ENCODE assay signal across 22 cellular contexts in genomic region chr19:45713141-45713540, GRCh38. TPM values are rescaled to one million over a fixed set of nuclear protein-coding genes. Genes with fewer than 3 reads are reported as not detected.
"Had no signal": no experiment of that assay in that cellular context is flagged by ENCODE, and none has a peak within 500 bp of the region (broad histone marks: within the 10 kb centered on the region; RNA-seq: fewer than 3 reads in every experiment).

No MANE protein-coding gene starts in this region.

- H2AFZ ChIP-seq: neural progenitor cell had no signal

- H3K9ac ChIP-seq: neural progenitor cell had no signal

- H3K4me1 ChIP-seq: neural progenitor cell had no signal

- ATAC-seq: effector memory CD8-positive, alpha-beta T cell; gastrocnemius medialis; heart right ventricle; left lung; lower lobe of right lung; natural killer cell treated with Interleukin-12 subunit alpha and Interleukin-12 subunit beta and Interleukin-15 and Interleukin-18, amount 100 ng/mL, for 72 hours; psoas muscle had no signal

- FAIRE-seq: colon, small intestine, urothelium cell line had no signal

- H3K4me2 ChIP-seq: neural progenitor cell had no signal

- H3K9me3 ChIP-seq: esophagus muscularis mucosa, gastrocnemius medialis, heart right ventricle, left lung, lower lobe of right lung, psoas muscle had no signal

- DNase-seq: cerebellar nuclear complex; effector memory CD8-positive, alpha-beta T cell; gastrocnemius medialis; heart right ventricle; islet precursor cell; lower lobe of right lung; midbrain; occipital lobe; psoas muscle; retina; small intestine; stimulated activated CD4-positive, alpha-beta T cell treated with anti-CD3 and anti-CD28 coated beads, Interleukin-12 subunit alpha, Interleukin-12 subunit beta, amount 100 ng/mL, for 4 hours; stimulated activated CD4-positive, alpha-beta T cell treated with anti-CD3 and anti-CD28 coated beads, Interleukin-2, amount 100 ng/mL, for 48 hours; stimulated activated naive CD4-positive, alpha-beta T cell treated with Interleukin-2 at 50 U/mL for 16 hours had no signal

- H3K36me3 ChIP-seq: neural progenitor cell had no signal

- H3K27ac ChIP-seq: epithelial cell of prostate, esophagus muscularis mucosa, gastrocnemius medialis, heart right ventricle, left lung, lower lobe of right lung, neural progenitor cell, psoas muscle had no signal

- H3K27me3 ChIP-seq: esophagus muscularis mucosa, gastrocnemius medialis, heart right ventricle, left lung, neural progenitor cell had no signal

- H3K4me3 ChIP-seq: esophagus muscularis mucosa, gastrocnemius medialis, heart right ventricle, left lung, lower lobe of right lung, neural progenitor cell, psoas muscle had no signal

RNA-seq across cellular contexts. Expression of gene MEIOSIN, which starts 20.1 kb away (rescaled TPM):
- total RNA-seq: esophagus muscularis mucosa; fibroblast of villous mesenchyme; gastrocnemius medialis; heart right ventricle; left lung; lower lobe of right lung; natural killer cell treated with Interleukin-12 subunit alpha and Interleukin-12 subunit beta and Interleukin-15 and Interleukin-18, amount 100 ng/mL, for 72 hours; occipital lobe; psoas muscle had no signal
- polyA plus RNA-seq: heart right ventricle, small intestine had no signal

RNA-seq across cellular contexts. Expression of gene GIPR, which starts 45.1 kb away (rescaled TPM):
- total RNA-seq: esophagus muscularis mucosa, fibroblast of villous mesenchyme, gastrocnemius medialis, occipital lobe, psoas muscle had no signal
